In genomic region chr21:41648591-41649031, GRCh38 we compare ENCODE assay signal across 14 cellular contexts.
DNase-seq lines count a peak whose midpoint lies in the region; ATAC-seq, FAIRE-seq and TF ChIP-seq lines count a peak whose summit lies in the region.
"Had no signal": no experiment of that assay in that cellular context is flagged by ENCODE, and none has a peak within 500 bp of the region (broad histone marks: within the 10 kb centered on the region; RNA-seq: fewer than 3 reads in every experiment).

No MANE protein-coding gene starts in this region.

- H3K9me3 Mint-ChIP-seq in activated naive CD8-positive, alpha-beta T cell treated with anti-CD3 and anti-CD28 coated beads for 36 hours: no peaks in the 10 kb centered on the region
- H3K9me3 Mint-ChIP-seq: T-helper 2 cell treated with Interferon-gamma antibody and Interleukin-4, amounts not matched to agents 5 μg/mL and 100 μg/mL, for 36 hours had no signal

- peaks cover 40% of the 10 kb centered on the region for H3K4me1 ChIP-seq in RWPE2 (ENCODE audit: insufficient read depth, poor library complexity, severe bottlenecking)
- peaks cover 24 to 77% (median 45%) of the 10 kb centered on the region in 3 donors for H3K4me1 ChIP-seq in esophagus squamous epithelium
- peaks cover 43% of the 10 kb centered on the region for H3K4me1 ChIP-seq in suprapubic skin
- no peaks in the 10 kb centered on the region for H3K4me1 ChIP-seq in prostate gland (replicated peaks)
- H3K4me1 ChIP-seq: parathyroid adenoma had no signal

- no peaks in the 10 kb centered on the region for H3K36me3 Mint-ChIP-seq in activated naive CD8-positive, alpha-beta T cell treated with anti-CD3 and anti-CD28 coated beads for 36 hours

- no peaks in the 10 kb centered on the region for H3K4me1 Mint-ChIP-seq in activated naive CD8-positive, alpha-beta T cell treated with anti-CD3 and anti-CD28 coated beads for 36 hours

- no peak overlapping the region for H3K4me3 Mint-ChIP-seq in activated naive CD8-positive, alpha-beta T cell treated with anti-CD3 and anti-CD28 coated beads for 36 hours
- H3K4me3 Mint-ChIP-seq: T-helper 2 cell treated with Interferon-gamma antibody and Interleukin-4, amounts not matched to agents 5 μg/mL and 100 μg/mL, for 36 hours had no signal

- no peak overlapping the region for H3K27ac Mint-ChIP-seq in activated naive CD8-positive, alpha-beta T cell treated with anti-CD3 and anti-CD28 coated beads for 36 hours
- H3K27ac Mint-ChIP-seq: T-helper 2 cell treated with Interferon-gamma antibody and Interleukin-4, amounts not matched to agents 5 μg/mL and 100 μg/mL, for 36 hours had no signal

- DNase-seq in GM12892 (ENCODE audit: insufficient read length): no peak
- DNase-seq in RWPE2 (ENCODE audit: low spot score): no peak
- no peak for DNase-seq in esophagus squamous epithelium (lab: John Stamatoyannopoulos, UW)
- peak; percentile 46 for DNase-seq in retinal pigment epithelial cell (ENCODE audit: low read depth)
- DNase-seq in suprapubic skin (ENCODE audit: low spot score in 2 of 2): no peak
- no peak for DNase-seq in activated naive CD8-positive, alpha-beta T cell treated with anti-CD3 and anti-CD28 coated beads for 36 hours
- no peak for DNase-seq in prostate gland (ENCODE audit: low spot score)
- DNase-seq: islet precursor cell, NCI-H187, trophoblast cell had no signal

- H3K27ac ChIP-seq in RWPE2 (ENCODE audit: poor library complexity, severe bottlenecking): peak overlapping the region; percentile 41
- H3K27ac ChIP-seq in esophagus squamous epithelium: peak overlapping the region; percentile 67 to 83 (median 70)
- H3K27ac ChIP-seq in suprapubic skin: no peak overlapping the region
- no peak overlapping the region for H3K27ac ChIP-seq in prostate gland
- H3K27ac ChIP-seq: parathyroid adenoma had no signal

- H3K9me3 ChIP-seq in RWPE2 (ENCODE audit: severe bottlenecking): no peaks in the 10 kb centered on the region
- H3K9me3 ChIP-seq in esophagus squamous epithelium: no peaks in the 10 kb centered on the region
- no peaks in the 10 kb centered on the region for H3K9me3 ChIP-seq in suprapubic skin
- H3K9me3 ChIP-seq in prostate gland: no peaks in the 10 kb centered on the region

- H3K27me3 ChIP-seq in RWPE2 (ENCODE audit: insufficient read depth, poor library complexity, severe bottlenecking) (no peaks in the 10 kb centered on the region), esophagus squamous epithelium (no peaks in the 10 kb centered on the region), suprapubic skin (no peaks in the 10 kb centered on the region), prostate gland (replicated peaks; ENCODE audit: insufficient read depth) (no peaks in the 10 kb centered on the region)

- TF ChIP-seq CTCF in RWPE2 (IDR thresholded peaks at IDR 0.05; ENCODE audit: poor library complexity, severe bottlenecking) (no peak), esophagus squamous epithelium (IDR thresholded peaks at IDR 0.05) (peak in 2 of 6 experiments; percentile 13 to 14), retinal pigment epithelial cell (conservative IDR thresholded peaks at IDR 0.05; ENCODE audit: low read depth, low read length) (no peak), suprapubic skin (IDR thresholded peaks at IDR 0.05) (no peak), prostate gland (IDR thresholded peaks at IDR 0.05) (no peak)

- TF ChIP-seq POLR2A in GM12892 (IDR thresholded peaks at IDR 0.05; ENCODE audit: low read depth, low read length) (no peak), esophagus squamous epithelium (IDR thresholded peaks at IDR 0.05) (no peak), suprapubic skin (IDR thresholded peaks at IDR 0.05) (no peak), prostate gland (IDR thresholded peaks at IDR 0.05) (no peak)

- H3K27me3 Mint-ChIP-seq in activated naive CD8-positive, alpha-beta T cell treated with anti-CD3 and anti-CD28 coated beads for 36 hours: peaks cover 9% of the 10 kb centered on the region

- intact Hi-C loops in esophagus squamous epithelium (cut with DNase I): no loop called here
- intact Hi-C loops in prostate gland (cut with DNase I): no loop called here

- H3K4me3 ChIP-seq in RWPE2 (ENCODE audit: severe bottlenecking) (no peak overlapping the region), esophagus squamous epithelium (no peak overlapping the region), retinal pigment epithelial cell (ENCODE audit: low read length) (no peak overlapping the region), suprapubic skin (no peak overlapping the region), prostate gland (no peak overlapping the region)

- peak; percentile 17 for FAIRE-seq in GM12892 (lab: Jason Lieb, UNC)
- FAIRE-seq: GM18507 had no signal

- 28 to 88% methylated on average over 6 to 9 of the region's 9 CpGs for WGBS in esophagus squamous epithelium, 2 donors
- 54% methylated on average over 9 of the region's 9 CpGs for WGBS in suprapubic skin
- WGBS in prostate gland: 69% methylated on average over 9 of the region's 9 CpGs

- ATAC-seq in RWPE2 (ENCODE audit: low read depth): peak; percentile 71
- ATAC-seq in activated CD4-positive, CD25-positive, alpha-beta regulatory T cell treated with anti-CD3 and anti-CD28 coated beads, Interleukin-2, amount 50 U/mL, for 24 hours: no peak

- no peaks in the 10 kb centered on the region for H3K36me3 ChIP-seq in RWPE2 (ENCODE audit: low read depth)
- H3K36me3 ChIP-seq in esophagus squamous epithelium: no peaks in the 10 kb centered on the region
- H3K36me3 ChIP-seq in suprapubic skin: no peaks in the 10 kb centered on the region
- no peaks in the 10 kb centered on the region for H3K36me3 ChIP-seq in prostate gland

- TF ChIP-seq EP300 in suprapubic skin (IDR thresholded peaks at IDR 0.05): no peak

Comparison
In these comparisons a context has a peak if more than half of its experiments do, and no peak if none do; other contexts are left out.
1. H3K27ac ChIP-seq: peak in RWPE2 (single experiment) and esophagus squamous epithelium (4 of 4); none in suprapubic skin (single experiment) and prostate gland (0 of 2).